24 cellular contexts compared by ENCODE assay signal in the genomic region with DNA sequence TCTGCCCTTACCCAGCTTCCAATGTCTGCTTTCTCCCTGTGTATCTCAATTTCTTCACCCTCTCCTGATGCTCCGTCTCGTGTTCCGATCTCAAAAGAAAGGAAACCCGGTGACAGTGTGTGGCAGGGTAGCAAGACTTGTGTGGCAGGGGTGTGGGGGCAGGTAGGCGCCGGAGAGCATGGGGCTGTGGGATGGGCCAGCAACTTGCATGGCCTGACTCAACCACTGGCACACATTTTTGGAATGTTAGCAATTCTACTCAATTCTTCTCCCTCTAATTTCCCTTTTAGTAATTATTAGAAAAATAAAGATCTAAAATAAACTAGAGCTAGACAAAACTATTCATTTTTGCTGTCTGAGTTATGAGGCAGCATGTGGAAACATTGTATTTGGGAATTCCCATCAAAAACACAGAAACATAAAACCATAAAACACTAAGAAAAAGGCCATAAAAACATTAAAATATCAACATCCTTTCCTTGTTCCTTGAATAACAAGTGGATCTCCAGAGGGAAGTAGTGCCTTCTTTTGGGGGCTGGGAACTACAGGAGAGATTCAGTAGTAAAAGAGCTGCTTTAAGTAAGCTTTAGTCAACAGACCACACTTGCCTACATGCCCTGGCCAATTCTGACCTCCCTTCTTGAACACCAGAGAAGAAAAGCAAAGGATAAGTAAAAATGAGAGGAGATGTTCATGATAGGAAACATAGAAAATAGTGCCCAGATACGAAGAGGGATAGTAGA. TPM values are rescaled to one million over a fixed set of nuclear protein-coding genes. Genes with fewer than 3 reads are reported as not detected.
A peak's percentile ranks its signal among the peaks of the same experiment; 100 is the strongest.
DNase-seq lines count a peak whose midpoint lies in the region; ATAC-seq, FAIRE-seq and TF ChIP-seq lines count a peak whose summit lies in the region.
"Had no signal": no experiment of that assay in that cellular context is flagged by ENCODE, and none has a peak within 500 bp of the region (broad histone marks: within the 10 kb centered on the region; RNA-seq: fewer than 3 reads in every experiment).

No MANE protein-coding gene starts in this region.

- H3K9ac ChIP-seq in astrocyte (ENCODE audit: low read length) (no peak overlapping the region), neuronal stem cell (ENCODE audit: low read depth, low read length, poor library complexity) (no peak overlapping the region)

- no peak overlapping the region for H2AFZ ChIP-seq in astrocyte (ENCODE audit: low read depth, low read length)
- no peak overlapping the region for H2AFZ ChIP-seq in neuronal stem cell (ENCODE audit: low read length)

- no peak for TF ChIP-seq CTCF in MCF 10A (IDR thresholded peaks at IDR 0.05; ENCODE audit: unreplicated experiment)
- TF ChIP-seq CTCF in breast epithelium (IDR thresholded peaks at IDR 0.05): no peak
- no peak for TF ChIP-seq CTCF in astrocyte (IDR thresholded peaks at IDR 0.05; ENCODE audit: insufficient read depth, low read depth, low read length)
- no peak for TF ChIP-seq CTCF in esophagus squamous epithelium (IDR thresholded peaks at IDR 0.05)

- H3K27me3 Mint-ChIP-seq in MCF 10A (ENCODE audit: insufficient read depth, unreplicated experiment): no peaks in the 10 kb centered on the region
- H3K27me3 Mint-ChIP-seq in astrocyte (ENCODE audit: low read depth, unreplicated experiment): no peaks in the 10 kb centered on the region
- no peaks in the 10 kb centered on the region for H3K27me3 Mint-ChIP-seq in activated CD8-positive, alpha-beta T cell treated with anti-CD3 and anti-CD28 coated beads, Interleukin-2, amount 10 ng/mL, durations not matched to agents 7 days and 5 days (ENCODE audit: low read depth)
- H3K27me3 Mint-ChIP-seq in stimulated activated naive CD8-positive, alpha-beta T cell treated with anti-CD3 and anti-CD28 coated beads, Interleukin-15, amount 100 ng/mL, for 72 hours: no peaks in the 10 kb centered on the region
- H3K27me3 Mint-ChIP-seq: activated CD4-positive, alpha-beta T cell treated with anti-CD3 and anti-CD28 coated beads, Interleukin-2, amount 10 ng/mL, durations not matched to agents 24 days and 14 days; activated naive CD8-positive, alpha-beta T cell had no signal

- H3K27me3 ChIP-seq in breast epithelium (no peaks in the 10 kb centered on the region), astrocyte (ENCODE audit: insufficient read depth, low read length) (no peaks in the 10 kb centered on the region), neuronal stem cell (ENCODE audit: control insufficient read depth in 3 of 3, insufficient read depth in 3 of 3, low read depth in 1 of 3, low read length in 3 of 3) (no peaks in the 10 kb centered on the region), esophagus squamous epithelium (no peaks in the 10 kb centered on the region)
- H3K27me3 ChIP-seq: thyroid gland had no signal

- no peak for FAIRE-seq in astrocyte (lab: Jason Lieb, UNC)
- FAIRE-seq: H1 had no signal

- H3K18ac ChIP-seq in neuronal stem cell (ENCODE audit: low read length): no peak overlapping the region

- TF ChIP-seq POLR2A in breast epithelium (IDR thresholded peaks at IDR 0.05) (no peak), esophagus squamous epithelium (IDR thresholded peaks at IDR 0.05) (no peak)

- H3K9me3 ChIP-seq in breast epithelium: no peaks in the 10 kb centered on the region
- no peaks in the 10 kb centered on the region for H3K9me3 ChIP-seq in astrocyte (ENCODE audit: insufficient read depth, low read depth, low read length)
- peaks cover 0 to 14% of the 10 kb centered on the region in 2 donors for H3K9me3 ChIP-seq in neuronal stem cell (replicated peaks in 1 of 2; ENCODE audit: control insufficient read depth in 2 of 2, insufficient read depth in 1 of 2, low read depth in 1 of 2, low read length in 2 of 2)
- H3K9me3 ChIP-seq in esophagus squamous epithelium: no peaks in the 10 kb centered on the region
- H3K9me3 ChIP-seq: thyroid gland had no signal

- no peaks in the 10 kb centered on the region for H4K20me1 ChIP-seq in astrocyte (ENCODE audit: insufficient read depth, low read length)

- no peak overlapping the region for H3K14ac ChIP-seq in neuronal stem cell (ENCODE audit: low read length)

- H3K79me2 ChIP-seq in astrocyte (ENCODE audit: insufficient read depth, low read length): peaks cover 12% of the 10 kb centered on the region

- no peaks in the 10 kb centered on the region for H3K4me1 ChIP-seq in breast epithelium
- peaks cover 27% of the 10 kb centered on the region for H3K4me1 ChIP-seq in astrocyte (ENCODE audit: insufficient read depth, low read length)
- H3K4me1 ChIP-seq in neuronal stem cell (ENCODE audit: control insufficient read depth in 2 of 2, insufficient read depth in 1 of 2, low read depth in 1 of 2, low read length in 2 of 2): no peaks in the 10 kb centered on the region
- peaks cover 0 to 7% (median 0%) of the 10 kb centered on the region in 3 donors for H3K4me1 ChIP-seq in esophagus squamous epithelium
- H3K4me1 ChIP-seq: thyroid gland had no signal

- DNase-seq in MCF 10A (ENCODE audit: unreplicated experiment) (no peak), breast epithelium (ENCODE audit: low spot score in 2 of 2) (no peak), astrocyte (ENCODE audit: low read depth) (no peak), neuronal stem cell (ENCODE audit: low spot score) (no peak), posterior vena cava (ENCODE audit: low spot score) (no peak), esophagus squamous epithelium (lab: John Stamatoyannopoulos, UW) (no peak)
- no peak for DNase-seq in activated CD8-positive, alpha-beta T cell treated with anti-CD3 and anti-CD28 coated beads, Interleukin-2, amount 10 ng/mL, durations not matched to agents 7 days and 5 days
- DNase-seq in stimulated activated naive CD8-positive, alpha-beta T cell treated with anti-CD3 and anti-CD28 coated beads, Interleukin-15, amount 100 ng/mL, for 72 hours: no peak
- DNase-seq: ACHN; activated CD4-positive, alpha-beta T cell treated with anti-CD3 and anti-CD28 coated beads, Interleukin-2, amount 10 ng/mL, durations not matched to agents 24 days and 14 days; activated T-cell treated with anti-CD3 and anti-CD28 coated beads, Interleukin-2, amount 50 U/mL, for 1 hour; effector CD8-positive, alpha-beta T cell; hypothalamus; KBM-7; left cardiac atrium; NCI-H1417; NK-92 treated with Interleukin-12 subunit alpha and Interleukin-12 subunit beta, amount 100 ng/mL, for 24 hours; occipital lobe; SHP77; thyroid gland had no signal

- H3K23ac ChIP-seq in neuronal stem cell (ENCODE audit: low read depth, low read length, poor library complexity): no peak overlapping the region

- H3K4me3 ChIP-seq in breast epithelium: no peak overlapping the region
- no peak overlapping the region for H3K4me3 ChIP-seq in astrocyte (ENCODE audit: insufficient read depth, low read depth, low read length)
- H3K4me3 ChIP-seq in neuronal stem cell (ENCODE audit: low read length in 2 of 2): no peak overlapping the region
- no peak overlapping the region for H3K4me3 ChIP-seq in esophagus squamous epithelium
- H3K4me3 ChIP-seq: skin epidermis, thyroid gland had no signal

- CTCF ChIA-PET in MCF 10A (lab: Yijun Ruan, JAX): interaction anchor here (1.0 kb wide), 1 partner anchor 22 kb away, joined by 4 read pairs; a partner anchor contains a TSS
- CTCF ChIA-PET in activated CD8-positive, alpha-beta T cell treated with anti-CD3 and anti-CD28 coated beads, Interleukin-2, amount 10 ng/mL, durations not matched to agents 7 days and 5 days (lab: Charles Lee): no interaction called here

- H3K27ac ChIP-seq in breast epithelium (peak overlapping the region in 1 of 2 donors; percentile 48), astrocyte (ENCODE audit: low read depth, low read length) (peak overlapping the region; percentile 27), neuronal stem cell (replicated peaks; ENCODE audit: low read length) (no peak overlapping the region), esophagus squamous epithelium (no peak overlapping the region)
- H3K27ac ChIP-seq: skin epidermis, thyroid gland had no signal

- no peak overlapping the region for H2BK120ac ChIP-seq in neuronal stem cell (ENCODE audit: low read depth, low read length)

- intact Hi-C loops in MCF 10A (cut with micrococcal nuclease): no loop called here
- intact Hi-C loops in breast epithelium (cut with DNase I; ENCODE audit: low total_unique reads): no loop called here
- intact Hi-C loops in posterior vena cava (cut with DNase I): no loop called here
- intact Hi-C loops in esophagus squamous epithelium (cut with DNase I): no loop called here

- POLR2A ChIA-PET in MCF 10A (lab: Yijun Ruan, JAX): interaction anchor here (0.7 to 7.1 kb wide), 6 partner anchors 9 to 70 kb away, joined by 3 to 48 read pairs (median 4); no protein-coding TSS in a partner anchor
- POLR2A ChIA-PET in activated CD8-positive, alpha-beta T cell treated with anti-CD3 and anti-CD28 coated beads, Interleukin-2, amount 10 ng/mL, durations not matched to agents 7 days and 5 days (lab: Charles Lee): no interaction called here

- H3K27ac Mint-ChIP-seq in MCF 10A (ENCODE audit: low read depth, unreplicated experiment): peak overlapping the region; percentile 47
- peak overlapping the region; percentile 95 for H3K27ac Mint-ChIP-seq in astrocyte (ENCODE audit: unreplicated experiment)
- H3K27ac Mint-ChIP-seq in activated CD8-positive, alpha-beta T cell treated with anti-CD3 and anti-CD28 coated beads, Interleukin-2, amount 10 ng/mL, durations not matched to agents 7 days and 5 days: no peak overlapping the region
- H3K27ac Mint-ChIP-seq in stimulated activated naive CD8-positive, alpha-beta T cell treated with anti-CD3 and anti-CD28 coated beads, Interleukin-15, amount 100 ng/mL, for 72 hours: peak overlapping the region in 1 of 2 donors; percentile 8
- H3K27ac Mint-ChIP-seq: activated CD4-positive, alpha-beta T cell treated with anti-CD3 and anti-CD28 coated beads, Interleukin-2, amount 10 ng/mL, durations not matched to agents 24 days and 14 days; activated naive CD8-positive, alpha-beta T cell had no signal

- H3K36me3 ChIP-seq in breast epithelium (no peaks in the 10 kb centered on the region), astrocyte (ENCODE audit: insufficient read depth, low read length) (peaks cover 3% of the 10 kb centered on the region), neuronal stem cell (replicated peaks in 1 of 2; ENCODE audit: control insufficient read depth in 2 of 2, insufficient read depth in 2 of 2, low read length in 2 of 2) (no peaks in the 10 kb centered on the region), esophagus squamous epithelium (no peaks in the 10 kb centered on the region)
- H3K36me3 ChIP-seq: thyroid gland had no signal

- H3K4me2 ChIP-seq in astrocyte (ENCODE audit: low read length) (peak overlapping the region; percentile 38), neuronal stem cell (ENCODE audit: insufficient read depth, low read length, poor library complexity, severe bottlenecking) (no peak overlapping the region)

- no peaks in the 10 kb centered on the region for H3K9me3 Mint-ChIP-seq in MCF 10A (ENCODE audit: unreplicated experiment)
- no peaks in the 10 kb centered on the region for H3K9me3 Mint-ChIP-seq in astrocyte (ENCODE audit: unreplicated experiment)
- H3K9me3 Mint-ChIP-seq in activated CD8-positive, alpha-beta T cell treated with anti-CD3 and anti-CD28 coated beads, Interleukin-2, amount 10 ng/mL, durations not matched to agents 7 days and 5 days (ENCODE audit: insufficient read depth): no peaks in the 10 kb centered on the region
- peaks cover 0 to 10% of the 10 kb centered on the region in 2 donors for H3K9me3 Mint-ChIP-seq in stimulated activated naive CD8-positive, alpha-beta T cell treated with anti-CD3 and anti-CD28 coated beads, Interleukin-15, amount 100 ng/mL, for 72 hours
- H3K9me3 Mint-ChIP-seq: activated CD4-positive, alpha-beta T cell treated with anti-CD3 and anti-CD28 coated beads, Interleukin-2, amount 10 ng/mL, durations not matched to agents 24 days and 14 days had no signal

- WGBS in neuronal stem cell (ENCODE audit: extremely low coverage in 2 of 2, insufficient read length in 2 of 2, insufficient replicate concordance in 1 of 2), 2 donors: 100% methylated on average over 1 of the region's 7 CpGs; no CpG with 5 or more reads in 1 of the 2 donors
- WGBS in esophagus squamous epithelium, 2 donors: 80 to 94% methylated on average over 5 to 6 of the region's 7 CpGs

- H3K4me3 Mint-ChIP-seq in MCF 10A (ENCODE audit: unreplicated experiment) (no peak overlapping the region), astrocyte (ENCODE audit: unreplicated experiment) (no peak overlapping the region)
- H3K4me3 Mint-ChIP-seq in activated CD8-positive, alpha-beta T cell treated with anti-CD3 and anti-CD28 coated beads, Interleukin-2, amount 10 ng/mL, durations not matched to agents 7 days and 5 days: no peak overlapping the region
- no peak overlapping the region for H3K4me3 Mint-ChIP-seq in stimulated activated naive CD8-positive, alpha-beta T cell treated with anti-CD3 and anti-CD28 coated beads, Interleukin-15, amount 100 ng/mL, for 72 hours
- H3K4me3 Mint-ChIP-seq: activated CD4-positive, alpha-beta T cell treated with anti-CD3 and anti-CD28 coated beads, Interleukin-2, amount 10 ng/mL, durations not matched to agents 24 days and 14 days; activated naive CD8-positive, alpha-beta T cell had no signal

- H2BK12ac ChIP-seq in neuronal stem cell (ENCODE audit: low read length): no peak overlapping the region

- H3K79me1 ChIP-seq in neuronal stem cell (ENCODE audit: low read depth, low read length): no peaks in the 10 kb centered on the region

- peak overlapping the region; percentile 37 for H3K4ac ChIP-seq in neuronal stem cell (ENCODE audit: low read length)

- H4K8ac ChIP-seq in neuronal stem cell (ENCODE audit: low read depth, low read length): no peak overlapping the region

- peaks cover 47% of the 10 kb centered on the region for H3K36me3 Mint-ChIP-seq in MCF 10A (ENCODE audit: insufficient read depth, unreplicated experiment)
- peaks cover 4% of the 10 kb centered on the region for H3K36me3 Mint-ChIP-seq in astrocyte (ENCODE audit: low read depth, unreplicated experiment)
- no peaks in the 10 kb centered on the region for H3K36me3 Mint-ChIP-seq in activated CD8-positive, alpha-beta T cell treated with anti-CD3 and anti-CD28 coated beads, Interleukin-2, amount 10 ng/mL, durations not matched to agents 7 days and 5 days (ENCODE audit: low read depth)
- H3K36me3 Mint-ChIP-seq: activated naive CD8-positive, alpha-beta T cell had no signal

- H2BK15ac ChIP-seq in neuronal stem cell (ENCODE audit: low read length): no peak overlapping the region

- H2AK5ac ChIP-seq in neuronal stem cell (ENCODE audit: low read depth, low read length): no peak overlapping the region

- no peak overlapping the region for H4K91ac ChIP-seq in neuronal stem cell (ENCODE audit: low read depth, low read length, poor library complexity)

- ATAC-seq in activated CD8-positive, alpha-beta T cell treated with anti-CD3 and anti-CD28 coated beads, Interleukin-2, amount 10 ng/mL, durations not matched to agents 7 days and 5 days: no peak
- ATAC-seq in stimulated activated naive CD8-positive, alpha-beta T cell treated with anti-CD3 and anti-CD28 coated beads, Interleukin-15, amount 100 ng/mL, for 72 hours: no peak
- ATAC-seq: left cardiac atrium had no signal

- H3K4me1 Mint-ChIP-seq in MCF 10A (ENCODE audit: insufficient read depth, unreplicated experiment) (peaks cover 29% of the 10 kb centered on the region), astrocyte (ENCODE audit: low read depth, unreplicated experiment) (peaks cover 26% of the 10 kb centered on the region)
- no peaks in the 10 kb centered on the region for H3K4me1 Mint-ChIP-seq in activated CD8-positive, alpha-beta T cell treated with anti-CD3 and anti-CD28 coated beads, Interleukin-2, amount 10 ng/mL, durations not matched to agents 7 days and 5 days (ENCODE audit: low read depth)
- H3K4me1 Mint-ChIP-seq in stimulated activated naive CD8-positive, alpha-beta T cell treated with anti-CD3 and anti-CD28 coated beads, Interleukin-15, amount 100 ng/mL, for 72 hours: no peaks in the 10 kb centered on the region
- H3K4me1 Mint-ChIP-seq: activated CD4-positive, alpha-beta T cell treated with anti-CD3 and anti-CD28 coated beads, Interleukin-2, amount 10 ng/mL, durations not matched to agents 24 days and 14 days had no signal

- no peak overlapping the region for H2BK5ac ChIP-seq in neuronal stem cell (ENCODE audit: low read length)

- no TSS peak for BruUV-seq in MCF 10A (replicated peaks; lab: Mats Ljungman, UMichigan)

RNA-seq across cellular contexts. Expression of a gene that starts 21.8 kb away (rescaled TPM):
- total RNA-seq in MCF 10A (2022) (91.0 and 140 TPM in 2 replicates), breast epithelium (100 to 1,000 TPM in 2 of 3 donors, 10 to 100 TPM in 1; 67.5 to 157 (median 108) TPM), astrocyte (148 and 193 TPM in 2 replicates), posterior vena cava (10 to 100 TPM; 36.3 to 89.3 TPM), esophagus squamous epithelium (10 to 100 TPM in 2 of 4 donors, 1 to 10 TPM in 2; 2.6 to 30.9 (median 14.2) TPM)
- 0.49 TPM for polyA plus RNA-seq in neuronal stem cell (2013, experiment 1 of 2)
- polyA plus RNA-seq in neuronal stem cell (2013, experiment 2 of 2): 0.61 TPM
- not detected for total RNA-seq in activated CD8-positive, alpha-beta T cell treated with anti-CD3 and anti-CD28 coated beads, Interleukin-2, amount 10 ng/mL, durations not matched to agents 7 days and 5 days
- total RNA-seq: activated CD4-positive, alpha-beta T cell treated with anti-CD3 and anti-CD28 coated beads, Interleukin-2, amount 10 ng/mL, durations not matched to agents 24 days and 14 days; T-helper 2 cell treated with Interferon-gamma antibody and Interleukin-4, amounts not matched to agents 100 ng/mL and 5 ng/mL, for 36 hours had no signal
